In the genomic region with DNA sequence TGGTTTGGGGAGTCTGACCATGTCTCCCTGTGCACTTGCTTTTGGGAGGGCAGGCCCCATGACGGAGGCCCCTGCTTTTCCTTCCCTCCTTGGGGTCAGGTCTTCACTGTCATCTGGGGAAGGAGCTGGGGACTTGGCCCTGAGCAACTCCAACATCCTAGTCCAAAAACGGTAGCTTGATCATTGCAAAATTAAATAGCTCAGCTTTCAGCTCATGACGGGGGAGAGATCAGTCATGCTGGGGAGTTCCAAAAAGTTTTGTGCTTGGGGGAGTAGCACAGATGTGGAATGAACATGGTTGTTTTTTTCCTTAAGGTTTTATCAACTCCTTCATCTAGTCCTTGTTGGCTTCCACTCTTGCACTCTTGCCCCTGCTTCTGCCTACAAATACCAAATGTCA, we compare ENCODE assay signal across 23 cellular contexts.
DNase-seq lines count a peak whose midpoint lies in the region; ATAC-seq, FAIRE-seq and TF ChIP-seq lines count a peak whose summit lies in the region.
"Had no signal": no experiment of that assay in that cellular context is flagged by ENCODE, and none has a peak within 500 bp of the region (broad histone marks: within the 10 kb centered on the region; RNA-seq: fewer than 3 reads in every experiment).

No MANE protein-coding gene starts in this region.

- intact Hi-C loops in sigmoid colon (cut with DNase I): no loop called here
- intact Hi-C loops in kidney (cut with DNase I): no loop called here

- peak; percentile 35 for DNase-seq in DMS 273 (lab: John Stamatoyannopoulos, UW; ENCODE audit: unreplicated experiment)
- DNase-seq in DMS 273 treated with DMSO at 0.1 percent for 48 hours (lab: John Stamatoyannopoulos, UW): no peak
- peak; percentile 35 for DNase-seq in islet precursor cell
- peak; percentile 46 for DNase-seq in sigmoid colon
- no peak for DNase-seq in DMS53 treated with DMSO at 0.1 percent for 48 hours (lab: John Stamatoyannopoulos, UW; ENCODE audit: unreplicated experiment)
- no peak for DNase-seq in kidney
- DNase-seq: AML-193; Caco-2; Calu3; CD4-positive, alpha-beta T cell; CD8-positive, alpha-beta T cell; DND-41; EL; GDM1 had no signal

- H3K9me3 ChIP-seq in sigmoid colon (no peaks in the 10 kb centered on the region), kidney (ENCODE audit: control insufficient read depth in 1 of 2, low read length in 2 of 2) (no peaks in the 10 kb centered on the region)
- H3K9me3 ChIP-seq: A549; BLaER1 treated with 17β-estradiol and CSF1 and Interleukin-3, amounts not matched to agents 10 nM and 100 nM; Caco-2 had no signal

- H3K4me3 ChIP-seq in sigmoid colon (no peak overlapping the region), kidney (ENCODE audit: low read length in 2 of 2) (no peak overlapping the region)
- H3K4me3 ChIP-seq: A549; BLaER1 treated with 17β-estradiol and CSF1 and Interleukin-3, amounts not matched to agents 10 nM and 100 nM; GM12878 had no signal

- H3K9ac ChIP-seq in kidney (ENCODE audit: low read length in 2 of 2): no peak overlapping the region
- H3K9ac ChIP-seq: BLaER1 treated with 17β-estradiol and CSF1 and Interleukin-3, amounts not matched to agents 10 nM and 100 nM had no signal

- peaks cover 17 to 95% (median 55%) of the 10 kb centered on the region in 4 donors for H3K36me3 ChIP-seq in sigmoid colon
- H3K36me3 ChIP-seq in kidney (ENCODE audit: control insufficient read depth in 1 of 2, insufficient read depth in 2 of 2, low read length in 2 of 2): peaks cover 0 to 6% of the 10 kb centered on the region in 2 donors
- H3K36me3 ChIP-seq: BLaER1 treated with 17β-estradiol and CSF1 and Interleukin-3, amounts not matched to agents 10 nM and 100 nM had no signal

- TF ChIP-seq EP300 in sigmoid colon (IDR thresholded peaks at IDR 0.05): no peak

- no peak for TF ChIP-seq CTCF in sigmoid colon (IDR thresholded peaks at IDR 0.05)
- no peak for TF ChIP-seq CTCF in kidney (IDR thresholded peaks at IDR 0.05; ENCODE audit: borderline replicate concordance, extremely low read depth, insufficient read depth)

- no peak overlapping the region for H3K27ac ChIP-seq in sigmoid colon
- no peak overlapping the region for H3K27ac ChIP-seq in kidney (ENCODE audit: low read depth in 2 of 2, low read length in 2 of 2)
- H3K27ac ChIP-seq: 22Rv1; A549; BLaER1 treated with 17β-estradiol and CSF1 and Interleukin-3, amounts not matched to agents 10 nM and 100 nM; C4-2B had no signal

- no peak for FAIRE-seq in kidney (lab: Jason Lieb, UNC)
- FAIRE-seq: A549, D721Med, GM12878, GM12892, GM18507 had no signal

- WGBS in sigmoid colon, 2 donors: 86 to 88% methylated on average over 3 of the region's 3 CpGs

- H3K27me3 ChIP-seq in sigmoid colon: no peaks in the 10 kb centered on the region
- H3K27me3 ChIP-seq: BLaER1 treated with 17β-estradiol and CSF1 and Interleukin-3, amounts not matched to agents 10 nM and 100 nM had no signal

- ATAC-seq in HG03045 (IDR thresholded peaks at IDR 0.05; ENCODE audit: unreplicated experiment): no peak
- ATAC-seq: A549; CD8-positive, alpha-beta T cell; GM12878 had no signal

- no peak for TF ChIP-seq POLR2A in sigmoid colon (IDR thresholded peaks at IDR 0.05)

- H3K4me1 ChIP-seq in sigmoid colon (no peaks in the 10 kb centered on the region), kidney (ENCODE audit: control insufficient read depth in 1 of 2, insufficient read depth in 1 of 2, low read depth in 1 of 2, low read length in 2 of 2) (peaks cover 0 to 2% of the 10 kb centered on the region in 2 donors)
- H3K4me1 ChIP-seq: A549; BLaER1 treated with 17β-estradiol and CSF1 and Interleukin-3, amounts not matched to agents 10 nM and 100 nM had no signal

Comparison
In these comparisons a context has a peak if more than half of its experiments do, and no peak if none do; other contexts are left out.
1. DNase-seq: peak in DMS 273 (single experiment), islet precursor cell (single experiment) and sigmoid colon (single experiment); none in DMS 273 treated with DMSO at 0.1 percent for 48 hours (single experiment), DMS53 treated with DMSO at 0.1 percent for 48 hours (single experiment) and kidney (single experiment).